Comparison of ENCODE assay signal across 20 cellular contexts in the genomic region with DNA sequence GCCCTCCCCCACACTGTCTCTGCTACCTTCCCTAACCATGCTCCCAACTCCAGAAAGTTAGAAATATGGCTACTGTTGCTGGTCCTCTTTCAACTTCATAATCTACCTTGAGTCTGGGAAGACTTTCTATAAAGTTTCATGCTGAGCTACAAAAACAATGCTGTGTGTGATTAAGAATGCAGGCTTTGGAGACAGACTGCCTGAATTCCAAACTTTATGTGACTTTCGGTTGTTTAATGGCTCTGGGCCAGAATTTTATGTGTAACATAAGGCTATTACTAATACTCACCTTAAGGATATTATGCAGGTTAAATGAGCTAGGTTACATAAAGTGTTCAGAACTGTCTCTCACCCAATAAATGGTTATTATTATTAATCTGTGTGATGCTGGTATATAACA. TPM values are rescaled to one million over a fixed set of nuclear protein-coding genes. Genes with fewer than 3 reads are reported as not detected.
A peak's percentile ranks its signal among the peaks of the same experiment; 100 is the strongest.
DNase-seq lines count a peak whose midpoint lies in the region; TF ChIP-seq lines count a peak whose summit lies in the region.
"Had no signal": no experiment of that assay in that cellular context is flagged by ENCODE, and none has a peak within 500 bp of the region (broad histone marks: within the 10 kb centered on the region; RNA-seq: fewer than 3 reads in every experiment).

No MANE protein-coding gene starts in this region.

- H3K4me3 Mint-ChIP-seq in MCF 10A (ENCODE audit: unreplicated experiment) = no peak overlapping the region
- H3K4me3 Mint-ChIP-seq: CD14-positive monocyte; CD8-positive, alpha-beta memory T cell had no signal

- H3K27me3 Mint-ChIP-seq in MCF 10A (ENCODE audit: insufficient read depth, unreplicated experiment) = no peaks in the 10 kb centered on the region
- H3K27me3 Mint-ChIP-seq: CD8-positive, alpha-beta memory T cell had no signal

- no peak overlapping the region for H3K27ac Mint-ChIP-seq in MCF 10A (ENCODE audit: low read depth, unreplicated experiment)
- H3K27ac Mint-ChIP-seq: CD14-positive monocyte; CD8-positive, alpha-beta memory T cell had no signal

- in situ Hi-C loops in brain microvascular endothelial cell (cut with HindIII; ENCODE audit: low pct_ligation_motif_present, low sequenced_read_pairs) = no loop called here

- H3K27me3 ChIP-seq in breast epithelium (no peaks in the 10 kb centered on the region), adipocyte (replicated peaks; ENCODE audit: control insufficient read depth, insufficient read depth, low read length) (no peaks in the 10 kb centered on the region), brain microvascular endothelial cell (replicated peaks) (no peaks in the 10 kb centered on the region)
- H3K27me3 ChIP-seq: BE2C, MG63 had no signal

- no peak for TF ChIP-seq CTCF in MCF 10A (IDR thresholded peaks at IDR 0.05; ENCODE audit: unreplicated experiment)
- no peak for TF ChIP-seq CTCF in breast epithelium (IDR thresholded peaks at IDR 0.05)
- TF ChIP-seq CTCF in brain microvascular endothelial cell (IDR thresholded peaks at IDR 0.05; ENCODE audit: low read depth, low read length, missing control alignments) = no peak

- no peaks in the 10 kb centered on the region for H3K36me3 Mint-ChIP-seq in MCF 10A (ENCODE audit: insufficient read depth, unreplicated experiment)

- no peaks in the 10 kb centered on the region for H3K9me3 ChIP-seq in breast epithelium
- no peaks in the 10 kb centered on the region for H3K9me3 ChIP-seq in adipocyte (ENCODE audit: control insufficient read depth, low read length)
- H3K9me3 ChIP-seq: BE2C, MG63 had no signal

- CTCF ChIA-PET in MCF 10A (lab: Yijun Ruan, JAX) = interaction anchor here (0.7 to 1.7 kb wide), 4 partner anchors 55 to 304 kb away, joined by 3 to 8 read pairs (median 4); no protein-coding TSS in a partner anchor

- H3K4me1 ChIP-seq in breast epithelium = no peaks in the 10 kb centered on the region
- H3K4me1 ChIP-seq in adipocyte (ENCODE audit: control insufficient read depth, insufficient read depth, low read length) = peaks cover 4% of the 10 kb centered on the region
- H3K4me1 ChIP-seq: BE2C had no signal

- no peaks in the 10 kb centered on the region for H3K36me3 ChIP-seq in breast epithelium
- H3K36me3 ChIP-seq in adipocyte (ENCODE audit: control insufficient read depth, insufficient read depth, low read length, severe bottlenecking) = no peaks in the 10 kb centered on the region
- no peaks in the 10 kb centered on the region for H3K36me3 ChIP-seq in brain microvascular endothelial cell (replicated peaks)
- H3K36me3 ChIP-seq: BE2C, MG63 had no signal

- H3K9me3 Mint-ChIP-seq in MCF 10A (ENCODE audit: unreplicated experiment) = no peaks in the 10 kb centered on the region
- H3K9me3 Mint-ChIP-seq: CD8-positive, alpha-beta memory T cell had no signal

- no peak overlapping the region for H3K9ac ChIP-seq in adipocyte (ENCODE audit: low read length)

- POLR2A ChIA-PET in MCF 10A (lab: Yijun Ruan, JAX) = interaction anchor here (1.2 kb wide), 1 partner anchor 18 kb away, joined by 3 read pairs; no protein-coding TSS in a partner anchor

- peak; percentile 18 for DNase-seq in MCF 10A (ENCODE audit: unreplicated experiment)
- DNase-seq in breast epithelium (ENCODE audit: low spot score in 2 of 2) = no peak
- peak; percentile 13 for DNase-seq in adipocyte (ENCODE audit: low read depth)
- peak; percentile 25 for DNase-seq in iris pigment epithelial cell (ENCODE audit: low read depth)
- no peak for DNase-seq in brain microvascular endothelial cell
- DNase-seq in ureter (ENCODE audit: low spot score) = no peak
- DNase-seq in NCI-H1694 (lab: John Stamatoyannopoulos, UW) = no peak
- DNase-seq: ACHN; BE2C; CD8-positive, alpha-beta memory T cell; DMS 273 treated with DMSO at 0.1 percent for 48 hours; DMS79; MG63; NCI-H1105 treated with DMSO at 0.1 percent for 48 hours; NCI-H2029 treated with DMSO at 0.1 percent for 48 hours; NCI-H2227 treated with DMSO at 0.1 percent for 48 hours; SHP77 treated with DMSO at 0.1 percent for 48 hours had no signal

- TF ChIP-seq POLR2A in breast epithelium (IDR thresholded peaks at IDR 0.05) = no peak

- H3K27ac ChIP-seq in breast epithelium (no peak overlapping the region), brain microvascular endothelial cell (no peak overlapping the region)
- H3K27ac ChIP-seq: 22Rv1, RWPE1 had no signal

- BruUV-seq in MCF 10A (replicated peaks; lab: Mats Ljungman, UMichigan) = no TSS peak

- peaks cover 3% of the 10 kb centered on the region for H3K4me1 Mint-ChIP-seq in MCF 10A (ENCODE audit: insufficient read depth, unreplicated experiment)
- H3K4me1 Mint-ChIP-seq: CD14-positive monocyte had no signal

- H3K4me3 ChIP-seq in breast epithelium = no peak overlapping the region
- no peak overlapping the region for H3K4me3 ChIP-seq in adipocyte (ENCODE audit: low read length)
- H3K4me3 ChIP-seq in brain microvascular endothelial cell (ENCODE audit: low read depth, low read length) = no peak overlapping the region
- H3K4me3 ChIP-seq: MG63 had no signal

- intact Hi-C loops in MCF 10A (cut with micrococcal nuclease) (no loop called here), breast epithelium (cut with DNase I; ENCODE audit: low total_unique reads) (no loop called here)

RNA-seq across cellular contexts. Expression of a gene that starts 19.1 kb away (rescaled TPM):
- total RNA-seq in MCF 10A (2022) = 54.4 and 72.7 TPM in 2 replicates
- 10 to 100 TPM; 18.1 to 51.4 (median 31.8) TPM for total RNA-seq in breast epithelium
- total RNA-seq in ureter = 21.9 TPM

Comparison
In these comparisons a context has a peak if more than half of its experiments do, and no peak if none do; other contexts are left out.
1. DNase-seq: peak in MCF 10A (single experiment), adipocyte (single experiment) and iris pigment epithelial cell (single experiment); none in breast epithelium (0 of 2), brain microvascular endothelial cell (single experiment), ureter (single experiment) and NCI-H1694 (single experiment).